In the genomic region with DNA sequence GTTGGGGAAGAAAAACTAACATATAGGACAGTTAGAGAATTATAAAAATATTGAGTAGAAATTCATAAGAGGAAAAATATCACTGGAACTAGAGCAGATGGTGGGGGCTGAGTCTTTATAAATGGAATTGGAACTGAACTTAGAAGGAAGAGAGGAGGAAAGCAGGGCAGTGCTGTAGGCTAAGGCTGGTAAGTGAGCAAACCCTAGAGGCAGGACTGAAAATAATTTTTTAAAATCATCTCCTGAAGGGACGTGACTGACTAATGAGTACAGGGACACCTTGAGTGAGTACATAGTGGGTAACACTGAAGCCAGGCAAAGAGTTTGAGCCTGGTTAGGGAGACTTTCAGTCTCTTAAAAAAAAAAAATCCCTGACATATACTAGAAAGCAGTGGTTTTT, we compare ENCODE assay signal across 9 cellular contexts.
A peak's percentile ranks its signal among the peaks of the same experiment; 100 is the strongest.
DNase-seq lines count a peak whose midpoint lies in the region; ATAC-seq, FAIRE-seq and TF ChIP-seq lines count a peak whose summit lies in the region.
"Had no signal": no experiment of that assay in that cellular context is flagged by ENCODE, and none has a peak within 500 bp of the region (broad histone marks: within the 10 kb centered on the region; RNA-seq: fewer than 3 reads in every experiment).

No MANE protein-coding gene starts in this region.

- H4K5ac ChIP-seq in IMR-90 (ENCODE audit: low read depth, low read length): no peak overlapping the region

- TF ChIP-seq CTCF in IMR-90 (conservative IDR thresholded peaks at IDR 0.05; ENCODE audit: low read depth, low read length): peak; percentile 29; the same call in 1 of the 2 replicates

- H4K8ac ChIP-seq in IMR-90 (ENCODE audit: low read depth in 2 of 2, low read length in 2 of 2): no peak overlapping the region

- H4K91ac ChIP-seq in IMR-90 (ENCODE audit: insufficient read depth, low read depth, low read length): no peak overlapping the region

- H2AK5ac ChIP-seq in IMR-90 (ENCODE audit: low read depth, low read length): no peak overlapping the region

- H3K36me3 ChIP-seq in IMR-90 (ENCODE audit: control insufficient read depth, insufficient read depth, low read length) (no peaks in the 10 kb centered on the region), small intestine (ENCODE audit: control insufficient read depth in 2 of 2, insufficient read depth in 2 of 2, low read length in 2 of 2) (peaks cover 0 to 2% of the 10 kb centered on the region in 2 donors)

- in situ Hi-C loops in IMR-90 (cut with MboI; ENCODE audit: low sequenced_read_pairs): no loop called here

- H3K4ac ChIP-seq in IMR-90 (ENCODE audit: low read depth, low read length): no peak overlapping the region

- H3K4me3 ChIP-seq in IMR-90 (ENCODE audit: insufficient read depth, low read depth, low read length) (no peak overlapping the region), small intestine (ENCODE audit: low read depth in 1 of 2, low read length in 2 of 2) (no peak overlapping the region)

- H3K56ac ChIP-seq in IMR-90 (ENCODE audit: extremely low read depth, insufficient read depth, low read length): no peak overlapping the region

- DNase-seq in SIG-M5 treated with dmso at 0.1 percent for 504 hours (lab: John Stamatoyannopoulos, UW; ENCODE audit: unreplicated experiment) (peak; percentile 32), SIG-M5 (lab: John Stamatoyannopoulos, UW) (no peak), IMR-90 (peak; percentile 18), cerebellar cortex (ENCODE audit: low spot score) (peak; percentile 82), small intestine (peak; percentile 43), frontal cortex (ENCODE audit: low spot score in 2 of 2) (no peak), NCI-H2107 (lab: John Stamatoyannopoulos, UW) (no peak)
- DNase-seq in activated effector memory CD4-positive, alpha-beta T cell treated with Interleukin-2 at 50 U/mL for 16 hours: no peak

- no peaks in the 10 kb centered on the region for H3K4me1 ChIP-seq in IMR-90 (ENCODE audit: control insufficient read depth, insufficient read depth, low read length)
- H3K4me1 ChIP-seq in small intestine (ENCODE audit: control insufficient read depth in 2 of 2, insufficient read depth in 1 of 2, low read depth in 1 of 2, low read length in 1 of 2): no peaks in the 10 kb centered on the region
- H3K4me1 ChIP-seq: Caco-2 had no signal

- H3K79me1 ChIP-seq in IMR-90 (ENCODE audit: low read depth in 1 of 2, low read length in 2 of 2): peaks cover 0 to 2% of the 10 kb centered on the region in 2 experiments; a peak in 1 of 4 replicates

- no peak overlapping the region for H2BK20ac ChIP-seq in IMR-90 (ENCODE audit: low read depth, low read length)

- ATAC-seq in IMR-90 (ENCODE audit: low read depth): peak; percentile 69

- intact Hi-C loops in IMR-90 (cut with micrococcal nuclease): no loop called here

- no peak overlapping the region for H2BK15ac ChIP-seq in IMR-90 (ENCODE audit: low read depth, low read length)

- H2AFZ ChIP-seq in IMR-90 (replicated peaks; ENCODE audit: low read length, poor library complexity): no peak overlapping the region

- no peak overlapping the region for H2AK9ac ChIP-seq in IMR-90 (replicated peaks; ENCODE audit: low read depth, low read length, poor library complexity)

- no peaks in the 10 kb centered on the region for H3K27me3 ChIP-seq in IMR-90 (ENCODE audit: control insufficient read depth, insufficient read depth, low read length)
- no peaks in the 10 kb centered on the region for H3K27me3 ChIP-seq in small intestine (ENCODE audit: control insufficient read depth in 2 of 2, insufficient read depth in 2 of 2, low read length in 2 of 2)

- H3K4me2 ChIP-seq in IMR-90 (ENCODE audit: low read depth, low read length): no peak overlapping the region

- no peak overlapping the region for H2BK120ac ChIP-seq in IMR-90 (ENCODE audit: low read depth, low read length)

- FAIRE-seq in small intestine (lab: Jason Lieb, UNC) (no peak), frontal cortex (lab: Jason Lieb, UNC) (no peak)

- H3K18ac ChIP-seq in IMR-90 (ENCODE audit: low read depth, low read length): no peak overlapping the region

- dilution Hi-C loops in IMR-90 (cut with HindIII; ENCODE audit: low sequenced_read_pairs, unreplicated experiment): no loop called here

- TF ChIP-seq RAD21 in IMR-90 (IDR thresholded peaks at IDR 0.05; ENCODE audit: low read length): peak; percentile 37

- POLR2A ChIA-PET in IMR-90 (lab: Charles Lee; ENCODE audit: unreplicated experiment): no interaction called here

- no peak overlapping the region for H3K9ac ChIP-seq in IMR-90 (ENCODE audit: low read depth, low read length)

- H3K9me3 ChIP-seq in IMR-90 (ENCODE audit: control insufficient read depth, insufficient read depth, low read length): no peaks in the 10 kb centered on the region
- no peaks in the 10 kb centered on the region for H3K9me3 ChIP-seq in small intestine (ENCODE audit: control insufficient read depth, low read depth)
- H3K9me3 ChIP-seq: Caco-2 had no signal

- BruUV-seq in IMR-90 (replicated peaks; lab: Mats Ljungman, UMichigan): no TSS peak

- WGBS in IMR-90 (ENCODE audit: extremely low coverage in 2 of 2, insufficient read length in 1 of 2), 2 experiments: no CpG with 5 or more reads among the region's 1 CpG
- WGBS in small intestine, 3 donors: 57 to 68% (median 65%) methylated on average over 1 of the region's 1 CpG

- H3K27ac ChIP-seq in IMR-90 (ENCODE audit: insufficient read depth, low read length) (no peak overlapping the region), small intestine (ENCODE audit: low read depth in 1 of 2, low read length in 1 of 2) (no peak overlapping the region)

- CTCF ChIA-PET in IMR-90 (lab: Yijun Ruan, JAX): no interaction called here

- H3K23ac ChIP-seq in IMR-90 (ENCODE audit: low read depth, low read length): no peak overlapping the region

- no peaks in the 10 kb centered on the region for H4K20me1 ChIP-seq in IMR-90 (ENCODE audit: insufficient read depth, low read length)

- H2BK5ac ChIP-seq in IMR-90 (ENCODE audit: low read depth, low read length, poor library complexity, severe bottlenecking): no peak overlapping the region

- no peak for TF ChIP-seq POLR2A in IMR-90 (IDR thresholded peaks at IDR 0.05; ENCODE audit: low read depth, low read length)

- H3K9me1 ChIP-seq in IMR-90 (ENCODE audit: insufficient read depth, low read length): peaks cover 2% of the 10 kb centered on the region; the same call in 1 of the 2 replicates

- H3K14ac ChIP-seq in IMR-90 (replicated peaks; ENCODE audit: low read depth, low read length): 0 out of 2 replicates have a peak overlapping the region, but pooled peaks have one; percentile 18

TF ChIP-seq in IMR-90, 13 proteins besides CTCF, POLR2A, EP300 and RAD21:
- TF ChIP-seq MAZ (IDR thresholded peaks at IDR 0.05; ENCODE audit: borderline replicate concordance, low read depth, low read length) (no peak), SMC3 (IDR thresholded peaks at IDR 0.05; ENCODE audit: low read depth, low read length) (no peak), MAFK (IDR thresholded peaks at IDR 0.05; ENCODE audit: low read depth, low read length) (no peak), RCOR1 (IDR thresholded peaks at IDR 0.05; ENCODE audit: insufficient replicate concordance, low read length) (no peak), NFE2L2 (IDR thresholded peaks at IDR 0.05; ENCODE audit: low read depth, low read length) (no peak), CEBPB (IDR thresholded peaks at IDR 0.05; ENCODE audit: low read depth, low read length) (no peak), RFX5 (IDR thresholded peaks at IDR 0.05; ENCODE audit: low read depth, low read length) (no peak), MXI1 (IDR thresholded peaks at IDR 0.05; ENCODE audit: borderline replicate concordance, low read depth, low read length) (no peak), CHD1 (IDR thresholded peaks at IDR 0.05; ENCODE audit: low read depth, low read length) (no peak), BHLHE40 (IDR thresholded peaks at IDR 0.05; ENCODE audit: low read depth, low read length) (no peak), FOS (IDR thresholded peaks at IDR 0.05; ENCODE audit: low read depth, low read length) (no peak)
- TF ChIP-seq, protein P1, sequence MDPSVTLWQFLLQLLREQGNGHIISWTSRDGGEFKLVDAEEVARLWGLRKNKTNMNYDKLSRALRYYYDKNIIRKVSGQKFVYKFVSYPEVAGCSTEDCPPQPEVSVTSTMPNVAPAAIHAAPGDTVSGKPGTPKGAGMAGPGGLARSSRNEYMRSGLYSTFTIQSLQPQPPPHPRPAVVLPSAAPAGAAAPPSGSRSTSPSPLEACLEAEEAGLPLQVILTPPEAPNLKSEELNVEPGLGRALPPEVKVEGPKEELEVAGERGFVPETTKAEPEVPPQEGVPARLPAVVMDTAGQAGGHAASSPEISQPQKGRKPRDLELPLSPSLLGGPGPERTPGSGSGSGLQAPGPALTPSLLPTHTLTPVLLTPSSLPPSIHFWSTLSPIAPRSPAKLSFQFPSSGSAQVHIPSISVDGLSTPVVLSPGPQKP (IDR thresholded peaks at IDR 0.05; ENCODE audit: borderline replicate concordance, low read depth, low read length): no peak
- TF ChIP-seq, protein P2, sequence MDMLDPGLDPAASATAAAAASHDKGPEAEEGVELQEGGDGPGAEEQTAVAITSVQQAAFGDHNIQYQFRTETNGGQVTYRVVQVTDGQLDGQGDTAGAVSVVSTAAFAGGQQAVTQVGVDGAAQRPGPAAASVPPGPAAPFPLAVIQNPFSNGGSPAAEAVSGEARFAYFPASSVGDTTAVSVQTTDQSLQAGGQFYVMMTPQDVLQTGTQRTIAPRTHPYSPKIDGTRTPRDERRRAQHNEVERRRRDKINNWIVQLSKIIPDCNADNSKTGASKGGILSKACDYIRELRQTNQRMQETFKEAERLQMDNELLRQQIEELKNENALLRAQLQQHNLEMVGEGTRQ (IDR thresholded peaks at IDR 0.05; ENCODE audit: low read depth, low read length): no peak

Comparison
In these comparisons a context has a peak if more than half of its experiments do, and no peak if none do; other contexts are left out.
1. DNase-seq: peak in SIG-M5 treated with dmso at 0.1 percent for 504 hours (single experiment), IMR-90 (single experiment), cerebellar cortex (single experiment) and small intestine (single experiment); none in SIG-M5 (single experiment), frontal cortex (0 of 2), activated effector memory CD4-positive, alpha-beta T cell treated with Interleukin-2 at 50 U/mL for 16 hours (single experiment) and NCI-H2107 (single experiment).